In genomic region chr19:7902796-7903243, GRCh38 we compare ENCODE assay signal across 1 cellular context.
TF ChIP-seq lines count a peak whose summit lies in the region.

No MANE protein-coding gene starts in this region.

TF ChIP-seq in IMR-90, 13 proteins besides CTCF, POLR2A, EP300 and RAD21:
- TF ChIP-seq NFE2L2 (IDR thresholded peaks at IDR 0.05; ENCODE audit: low read depth, low read length) (no peak), CHD1 (IDR thresholded peaks at IDR 0.05; ENCODE audit: low read depth, low read length) (no peak), MAFK (IDR thresholded peaks at IDR 0.05; ENCODE audit: low read depth, low read length) (no peak), BHLHE40 (IDR thresholded peaks at IDR 0.05; ENCODE audit: low read depth, low read length) (no peak; the same call in 1 of the 2 replicates), CEBPB (IDR thresholded peaks at IDR 0.05; ENCODE audit: low read depth, low read length) (no peak), RCOR1 (IDR thresholded peaks at IDR 0.05; ENCODE audit: insufficient replicate concordance, low read length) (no peak), RFX5 (IDR thresholded peaks at IDR 0.05; ENCODE audit: low read depth, low read length) (no peak), MXI1 (IDR thresholded peaks at IDR 0.05; ENCODE audit: borderline replicate concordance, low read depth, low read length) (no peak), USF2 (IDR thresholded peaks at IDR 0.05; ENCODE audit: low read depth, low read length) (no peak), MAZ (IDR thresholded peaks at IDR 0.05; ENCODE audit: borderline replicate concordance, low read depth, low read length) (no peak), SMC3 (IDR thresholded peaks at IDR 0.05; ENCODE audit: low read depth, low read length) (no peak), FOS (IDR thresholded peaks at IDR 0.05; ENCODE audit: low read depth, low read length) (no peak), ELK1 (IDR thresholded peaks at IDR 0.05; ENCODE audit: borderline replicate concordance, low read depth, low read length) (no peak)
